In the genomic region with DNA sequence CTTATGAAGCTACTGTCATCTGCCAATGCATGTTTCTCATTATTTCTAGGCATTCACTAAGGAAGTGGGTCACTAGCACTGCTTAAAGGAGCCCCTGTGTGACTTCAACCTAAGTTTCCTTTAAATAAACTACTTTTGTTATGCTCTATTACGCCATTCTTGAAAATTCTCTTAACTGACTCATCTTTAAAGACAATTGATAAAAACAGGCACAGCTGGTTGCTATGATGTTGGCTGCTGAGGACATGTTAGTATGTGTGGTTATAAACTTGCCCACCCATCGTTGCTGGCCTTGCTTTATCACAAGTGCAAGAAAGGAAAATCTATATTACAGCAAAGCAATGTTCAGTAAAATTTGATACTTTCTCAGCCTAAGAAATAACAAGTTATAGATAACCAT, we compare ENCODE assay signal across 23 cellular contexts.
DNase-seq lines count a peak whose midpoint lies in the region; ATAC-seq, FAIRE-seq and TF ChIP-seq lines count a peak whose summit lies in the region.
"Had no signal": no experiment of that assay in that cellular context is flagged by ENCODE, and none has a peak within 500 bp of the region (broad histone marks: within the 10 kb centered on the region; RNA-seq: fewer than 3 reads in every experiment).

No MANE protein-coding gene starts in this region.

- H3K27ac ChIP-seq in HUES48 (ENCODE audit: low read depth, low read length): peak overlapping the region; percentile 67
- H3K27ac ChIP-seq in foreskin keratinocyte: no peak overlapping the region
- H3K27ac ChIP-seq: BLaER1 treated with 17β-estradiol and CSF1 and Interleukin-3, amounts not matched to agents 10 nM and 100 nM had no signal

- ATAC-seq in foreskin keratinocyte: no peak
- no peak for ATAC-seq in HG03139 (IDR thresholded peaks at IDR 0.05; ENCODE audit: unreplicated experiment)
- ATAC-seq in GM19328 (IDR thresholded peaks at IDR 0.05; ENCODE audit: unreplicated experiment): no peak
- ATAC-seq: CD8-positive, alpha-beta T cell; HCT116; PC-3 had no signal

- H3K36me3 ChIP-seq in HUES48 (ENCODE audit: control insufficient read depth, insufficient read depth, low read length): no peaks in the 10 kb centered on the region
- H3K36me3 ChIP-seq: BLaER1 treated with 17β-estradiol and CSF1 and Interleukin-3, amounts not matched to agents 10 nM and 100 nM; MG63 had no signal

- H3K4me1 ChIP-seq in HUES48 (ENCODE audit: control insufficient read depth, insufficient read depth, low read length): peaks cover 24% of the 10 kb centered on the region
- no peaks in the 10 kb centered on the region for H3K4me1 ChIP-seq in foreskin keratinocyte
- H3K4me1 ChIP-seq: BLaER1 treated with 17β-estradiol and CSF1 and Interleukin-3, amounts not matched to agents 10 nM and 100 nM had no signal

- in situ Hi-C loops in SK-MEL-5 (cut with HindIII; ENCODE audit: low pct_unique_long_range_greater_than_20kb, low sequenced_read_pairs): no loop called here

- no peak overlapping the region for H3K4me3 ChIP-seq in HUES48 (ENCODE audit: low read depth, low read length)
- H3K4me3 ChIP-seq: BLaER1 treated with 17β-estradiol and CSF1 and Interleukin-3, amounts not matched to agents 10 nM and 100 nM; MG63 had no signal

- H3K9ac ChIP-seq in HUES48 (ENCODE audit: low read depth, low read length): no peak overlapping the region
- H3K9ac ChIP-seq: BLaER1 treated with 17β-estradiol and CSF1 and Interleukin-3, amounts not matched to agents 10 nM and 100 nM; SK-N-SH had no signal

- no peaks in the 10 kb centered on the region for H3K27me3 ChIP-seq in HUES48 (ENCODE audit: control insufficient read depth, insufficient read depth, low read length)
- H3K27me3 ChIP-seq in foreskin keratinocyte: no peaks in the 10 kb centered on the region
- H3K27me3 ChIP-seq: BLaER1 treated with 17β-estradiol and CSF1 and Interleukin-3, amounts not matched to agents 10 nM and 100 nM; MG63 had no signal

- no peaks in the 10 kb centered on the region for H3K9me3 ChIP-seq in HUES48 (ENCODE audit: control insufficient read depth, insufficient read depth, low read length)
- H3K9me3 ChIP-seq: BLaER1 treated with 17β-estradiol and CSF1 and Interleukin-3, amounts not matched to agents 10 nM and 100 nM; MG63; SK-N-SH had no signal

- no peak for FAIRE-seq in HTR-8/SVneo (lab: Jason Lieb, UNC)

- no peak for TF ChIP-seq CTCF in foreskin keratinocyte (conservative IDR thresholded peaks at IDR 0.05)

- peak; percentile 20 for DNase-seq in SK-MEL-5 (ENCODE audit: low read depth, low spot score)
- DNase-seq in foreskin keratinocyte: peak; percentile 9 to 52
- no peak for DNase-seq in HTR-8/SVneo (ENCODE audit: insufficient read length, low spot score)
- no peak for DNase-seq in activated CD8-positive, alpha-beta memory T cell treated with anti-CD3 and anti-CD28 coated beads, Interleukin-2, amount 50 U/mL, for 48 hours
- DNase-seq: Calu3; CD8-positive, alpha-beta T cell; EL; GF-D8; GOT3; Kasumi-1; MG63; NCI-H1048; NCI-H1417 treated with DMSO at 0.1 percent for 48 hours; NCI-H187; NCI-H446; PC-3; SHP77; SK-N-SH had no signal

Comparison
In these comparisons a context has a peak if more than half of its experiments do, and no peak if none do; other contexts are left out.
1. DNase-seq: peak in SK-MEL-5 (single experiment) and foreskin keratinocyte (2 of 2); none in HTR-8/SVneo (single experiment) and activated CD8-positive, alpha-beta memory T cell treated with anti-CD3 and anti-CD28 coated beads, Interleukin-2, amount 50 U/mL, for 48 hours (single experiment).